ENCODE assay signal across 18 cellular contexts in genomic region chr3:142944346-142944745, GRCh38. TPM values are rescaled to one million over a fixed set of nuclear protein-coding genes. Genes with fewer than 3 reads are reported as not detected.
DNase-seq lines count a peak whose midpoint lies in the region; ATAC-seq, FAIRE-seq and TF ChIP-seq lines count a peak whose summit lies in the region.
"Had no signal": no experiment of that assay in that cellular context is flagged by ENCODE, and none has a peak within 500 bp of the region (broad histone marks: within the 10 kb centered on the region; RNA-seq: fewer than 3 reads in every experiment).

No MANE protein-coding gene starts in this region.

- H3K9me3 Mint-ChIP-seq in activated CD4-positive, alpha-beta T cell treated with anti-CD3 and anti-CD28 coated beads for 36 hours (ENCODE audit: low read depth), result no peaks in the 10 kb centered on the region
- H3K9me3 Mint-ChIP-seq in natural killer cell, result no peaks in the 10 kb centered on the region

- H3K4me3 Mint-ChIP-seq in activated CD4-positive, alpha-beta T cell treated with anti-CD3 and anti-CD28 coated beads for 36 hours, result no peak overlapping the region
- H3K4me3 Mint-ChIP-seq in natural killer cell, result peak overlapping the region; percentile 25

- POLR2A ChIA-PET in activated CD4-positive, alpha-beta T cell treated with anti-CD3 and anti-CD28 coated beads for 36 hours (lab: Charles Lee), result no interaction called here
- POLR2A ChIA-PET in PC-3 (lab: Charles Lee; ENCODE audit: unreplicated experiment), result no interaction called here

- CTCF ChIA-PET in activated CD4-positive, alpha-beta T cell treated with anti-CD3 and anti-CD28 coated beads for 36 hours (lab: Charles Lee), result no interaction called here
- CTCF ChIA-PET in PC-3 (lab: Charles Lee), result no interaction called here

- no peaks in the 10 kb centered on the region for H3K36me3 ChIP-seq in PC-3 (ENCODE audit: low read depth, low read length)
- H3K36me3 ChIP-seq: colonic mucosa, tibial artery had no signal

- no peaks in the 10 kb centered on the region for H3F3A ChIP-seq in PC-3 (ENCODE audit: low read length, unreplicated experiment)

- H4K20me1 ChIP-seq in PC-3 (ENCODE audit: low read length), result no peaks in the 10 kb centered on the region

- H3K9me2 ChIP-seq in PC-3 (replicated peaks; ENCODE audit: low read length), result no peaks in the 10 kb centered on the region

- no peak overlapping the region for H3K4me3 ChIP-seq in PC-3 (ENCODE audit: low read length)
- H3K4me3 ChIP-seq: colonic mucosa, tibial artery had no signal

- DNase-seq in activated CD4-positive, alpha-beta T cell treated with anti-CD3 and anti-CD28 coated beads for 36 hours, result no peak
- no peak for DNase-seq in activated CD4-positive, alpha-beta T cell treated with anti-CD3 and anti-CD28 coated beads, Interleukin-2, amount 50 U/mL, for 4 hours
- DNase-seq in PC-3, result no peak
- DNase-seq in natural killer cell, result no peak
- no peak for DNase-seq in activated effector memory CD4-positive, alpha-beta T cell treated with anti-CD3 and anti-CD28 coated beads, Interleukin-2, amount 50 U/mL, for 16 hours
- no peak for DNase-seq in sciatic nerve (ENCODE audit: low spot score)
- DNase-seq in urothelium cell line (ENCODE audit: low spot score), result no peak
- DNase-seq: 8988T, colonic mucosa, mesenchymal stem cell, NCI-H446, tibial artery had no signal

- intact Hi-C loops in activated CD4-positive, alpha-beta T cell treated with anti-CD3 and anti-CD28 coated beads for 36 hours (cut with DNase I, micrococcal nuclease), result no loop called here
- intact Hi-C loops in PC-3 (cut with micrococcal nuclease), result no loop called here
- intact Hi-C loops in natural killer cell (cut with micrococcal nuclease), result no loop called here
- intact Hi-C loops in sciatic nerve (cut with DNase I), result no loop called here

- H3K79me2 ChIP-seq in PC-3 (ENCODE audit: low read length), result no peaks in the 10 kb centered on the region

- H3K27me3 Mint-ChIP-seq in activated CD4-positive, alpha-beta T cell treated with anti-CD3 and anti-CD28 coated beads for 36 hours, result peaks cover 28% of the 10 kb centered on the region
- peaks cover 8 to 58% of the 10 kb centered on the region in 2 donors for H3K27me3 Mint-ChIP-seq in natural killer cell (ENCODE audit: low read depth in 2 of 2)

- no peak overlapping the region for H2AFZ ChIP-seq in PC-3 (ENCODE audit: low read length)

- peaks cover 17% of the 10 kb centered on the region for H3K4me1 ChIP-seq in PC-3 (ENCODE audit: insufficient read depth, low read length)
- H3K4me1 ChIP-seq: colonic mucosa had no signal

- H3K36me3 Mint-ChIP-seq in activated CD4-positive, alpha-beta T cell treated with anti-CD3 and anti-CD28 coated beads for 36 hours (ENCODE audit: low read depth), result no peaks in the 10 kb centered on the region
- no peaks in the 10 kb centered on the region for H3K36me3 Mint-ChIP-seq in natural killer cell

- no TSS peak for BruUV-seq in PC-3 (replicated peaks; lab: Mats Ljungman, UMichigan)

- no peak for FAIRE-seq in urothelium cell line (lab: Jason Lieb, UNC)
- FAIRE-seq: RCC 7860 had no signal

- no peaks in the 10 kb centered on the region for H3K9me3 ChIP-seq in PC-3 (ENCODE audit: low read length)
- H3K9me3 ChIP-seq: colonic mucosa, tibial artery had no signal

- peak overlapping the region; percentile 46 for H3K27ac ChIP-seq in PC-3 (ENCODE audit: low read length)
- H3K27ac ChIP-seq: colonic mucosa, tibial artery had no signal

- TF ChIP-seq CTCF in PC-3 (conservative IDR thresholded peaks at IDR 0.05; ENCODE audit: low read depth, low read length) (no peak), natural killer cell (IDR thresholded peaks at IDR 0.05) (no peak)

- H3K27ac Mint-ChIP-seq in activated CD4-positive, alpha-beta T cell treated with anti-CD3 and anti-CD28 coated beads for 36 hours, result peak overlapping the region; percentile 4
- H3K27ac Mint-ChIP-seq in natural killer cell, result no peak overlapping the region

- no peaks in the 10 kb centered on the region for H3K27me3 ChIP-seq in PC-3 (ENCODE audit: low read length)

- H3K9ac ChIP-seq in PC-3 (ENCODE audit: low read length), result no peak overlapping the region

- H3K4me1 Mint-ChIP-seq in activated CD4-positive, alpha-beta T cell treated with anti-CD3 and anti-CD28 coated beads for 36 hours, result peaks cover 19% of the 10 kb centered on the region
- peaks cover 9 to 16% of the 10 kb centered on the region in 2 donors for H3K4me1 Mint-ChIP-seq in natural killer cell

- no peak for ATAC-seq in activated CD4-positive, alpha-beta T cell treated with anti-CD3 and anti-CD28 coated beads for 36 hours
- ATAC-seq in HG02763 (IDR thresholded peaks at IDR 0.05; ENCODE audit: unreplicated experiment) (peak; percentile 58), PC-3 (no peak), natural killer cell (no peak), sciatic nerve (no peak)

- H3K4me2 ChIP-seq in PC-3 (ENCODE audit: low read length), result peak overlapping the region; percentile 43

RNA-seq across cellular contexts. Expression of gene PAQR9, which starts 19.1 kb away (rescaled TPM):
- not detected for total RNA-seq in activated CD4-positive, alpha-beta T cell treated with anti-CD3 and anti-CD28 coated beads for 36 hours
- total RNA-seq in PC-3 (2014; rRNA removed) (0.12 TPM in 1 of 2 replicates, not detected in the other), natural killer cell (not detected), sciatic nerve (0.13 TPM)
- total RNA-seq: activated CD8-positive, alpha-beta memory T cell treated with anti-CD3 and anti-CD28 coated beads for 36 hours; colonic mucosa; MCF 10A; osteocyte; T-helper 2 cell treated with Interferon-gamma antibody and Interleukin-4, amounts not matched to agents 100 ng/mL and 5 ng/mL, for 36 hours had no signal

RNA-seq across cellular contexts. Expression of gene PCOLCE2, which starts 55.5 kb away (rescaled TPM):
- total RNA-seq in activated CD4-positive, alpha-beta T cell treated with anti-CD3 and anti-CD28 coated beads for 36 hours, result under 1 TPM; 0.39 to 0.55 TPM
- total RNA-seq in PC-3 (2014; rRNA removed) (17.3 and 23.9 TPM in 2 replicates), natural killer cell (not detected), sciatic nerve (22.6 TPM)
- total RNA-seq: T-helper 2 cell treated with Interferon-gamma antibody and Interleukin-4, amounts not matched to agents 100 ng/mL and 5 ng/mL, for 36 hours had no signal

RNA-seq across cellular contexts. Expression of gene U2SURP, which starts 57.0 kb away (rescaled TPM):
- 100 to 1,000 TPM; 208 to 248 TPM for total RNA-seq in activated CD4-positive, alpha-beta T cell treated with anti-CD3 and anti-CD28 coated beads for 36 hours
- 55.6 and 81.1 TPM in 2 replicates for total RNA-seq in PC-3 (2014; rRNA removed)
- total RNA-seq in natural killer cell, result 100 to 1,000 TPM; 165 to 179 (median 172) TPM
- total RNA-seq in sciatic nerve, result 125 TPM

Comparison
In these comparisons a context has a peak if more than half of its experiments do, and no peak if none do; other contexts are left out.
1. RNA of gene PCOLCE2, which starts 55.5 kb away (total RNA-seq): 17.3 to 23.9 TPM in PC-3 and 22.6 TPM in sciatic nerve (single experiment); 0.39 to 0.55 TPM in activated CD4-positive, alpha-beta T cell treated with anti-CD3 and anti-CD28 coated beads for 36 hours and not detected in natural killer cell; every median in the first group is over 10 times any median in the second.